ENCODE assay signal across 8 cellular contexts in the genomic region with DNA sequence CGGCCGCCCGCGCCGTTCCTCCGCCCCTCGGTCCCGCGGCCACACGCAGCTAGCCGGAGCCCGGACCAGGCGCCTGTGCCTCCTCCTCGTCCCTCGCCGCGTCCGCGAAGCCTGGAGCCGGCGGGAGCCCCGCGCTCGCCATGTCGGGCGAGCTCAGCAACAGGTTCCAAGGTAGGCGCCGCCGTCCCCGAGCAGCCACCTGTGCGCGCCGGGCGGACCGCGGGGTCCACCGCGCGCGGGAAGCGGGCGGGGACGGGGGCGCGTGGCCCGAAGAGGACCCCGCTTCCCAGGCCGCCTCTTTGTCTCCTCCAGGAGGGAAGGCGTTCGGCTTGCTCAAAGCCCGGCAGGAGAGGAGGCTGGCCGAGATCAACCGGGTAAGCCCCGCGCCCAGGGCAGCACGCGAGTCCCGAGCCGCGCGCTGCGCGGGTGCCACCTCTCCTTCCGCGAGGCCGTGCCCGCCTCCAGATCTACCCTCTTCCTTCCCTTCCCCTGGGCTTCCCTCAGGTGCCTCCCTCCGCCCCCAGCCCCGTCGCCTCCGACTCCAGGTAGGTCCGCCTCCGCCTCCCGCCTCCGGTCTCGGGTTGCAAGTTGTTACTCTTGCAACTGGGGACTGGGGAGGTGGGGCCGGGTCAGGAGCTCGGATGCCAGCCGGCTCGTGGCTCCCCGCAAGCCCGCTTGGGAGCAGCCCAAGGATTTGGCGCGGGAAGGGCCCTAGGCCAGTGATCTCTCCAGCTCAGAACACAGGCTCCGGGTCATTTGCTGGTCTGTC. TPM values are rescaled to one million over a fixed set of nuclear protein-coding genes. Genes with fewer than 3 reads are reported as not detected.
DNase-seq lines count a peak whose midpoint lies in the region; ATAC-seq, FAIRE-seq and TF ChIP-seq lines count a peak whose summit lies in the region.

A gene (plus strand): TSS at position 42 of the 769 bp plus-strand sequence. CDS start 99 bp downstream, at position 141.

- H4K20me1 ChIP-seq in GM12878 (ENCODE audit: control insufficient read depth, insufficient read depth): no peaks in the 10 kb centered on the region
- H4K20me1 ChIP-seq in smooth muscle cell (ENCODE audit: low read depth): no peaks in the 10 kb centered on the region

- RAD21 ChIA-PET in GM12878 (lab: Charles Lee; ENCODE audit: unreplicated experiment): no interaction called here

- 8% methylated on average over 71 of the region's 85 CpGs for WGBS in GM12878 (ENCODE audit: insufficient coverage, insufficient replicate concordance, low lambda C conversion rate, missing lambda C conversion rate)
- 2% methylated on average over 51 of the region's 85 CpGs for WGBS in smooth muscle cell (ENCODE audit: low lambda C conversion rate)

- no peak for FAIRE-seq in GM12878 (lab: Jason Lieb, UNC)

- SMC1A ChIA-PET in GM12878 (lab: Charles Lee; ENCODE audit: uncharacterized antibody, unreplicated experiment): no interaction called here

- TF ChIP-seq RAD21 in GM12878 (IDR thresholded peaks at IDR 0.05; ENCODE audit: insufficient read depth, low read depth, low read length): no peak

- no peak within 1 kb of the TSS for H3K9ac ChIP-seq in GM12878 (ENCODE audit: control insufficient read depth, insufficient read depth, low read length)
- H3K9ac ChIP-seq in smooth muscle cell (ENCODE audit: low read depth): no peak within 1 kb of the TSS

- no peak within 1 kb of the TSS for H3K4me3 ChIP-seq in GM12878
- H3K4me3 ChIP-seq in smooth muscle cell: peak within 1 kb of the TSS; percentile 64

- H3K27me3 ChIP-seq in GM12878 (replicated peaks in 1 of 2; ENCODE audit: control insufficient read depth in 2 of 2, insufficient read depth in 2 of 2, low read length in 1 of 2): peaks cover 8 to 13% of the 10 kb centered on the region in 2 experiments; a peak in 3 of 4 replicates
- H3K27me3 ChIP-seq in smooth muscle cell (ENCODE audit: low read depth): peaks cover 15% of the 10 kb centered on the region

- POLR2A ChIA-PET in GM12878 (lab: Charles Lee): no interaction called here

- CTCF ChIA-PET in GM12878 (lab: Yijun Ruan, JAX): interaction anchor here (0.6 kb wide), 1 partner anchor 154 kb away, joined by 4 read pairs; no protein-coding TSS in a partner anchor

- TF ChIP-seq POLR2A in GM12878 (IDR thresholded peaks at IDR 0.05; ENCODE audit: low read depth, low read length): no peak

- DNase-seq in GM13976 (ENCODE audit: low spot score): peak; percentile 71
- DNase-seq in NCI-H510A (lab: John Stamatoyannopoulos, UW): peak; percentile 94
- DNase-seq in GM12878 (ENCODE audit: low read depth, low spot score): no peak
- DNase-seq in iPS-NIHi7 (ENCODE audit: extremely low spot score): peak; percentile 95
- DNase-seq in smooth muscle cell (lab: John Stamatoyannopoulos, UW; ENCODE audit: unreplicated experiment): no peak
- no peak for DNase-seq in OCI-M1 (lab: John Stamatoyannopoulos, UW)
- DNase-seq in GOT3 (lab: John Stamatoyannopoulos, UW): no peak

- H3K4me2 ChIP-seq in GM12878 (ENCODE audit: control insufficient read depth, insufficient read depth) (peak within 1 kb of the TSS; percentile 42; the same call in 1 of the 2 replicates), smooth muscle cell (peak within 1 kb of the TSS; percentile 99)

- TF ChIP-seq CTCF in GM13976 (IDR thresholded peaks at IDR 0.05; ENCODE audit: borderline replicate concordance, control extremely low read depth, extremely low read depth, insufficient read depth, missing control alignments) (no peak), GM12878 (IDR thresholded peaks at IDR 0.05 in 2 of 3, conservative IDR thresholded peaks at IDR 0.05 in 1 of 3; ENCODE audit: control insufficient read depth in 2 of 3, extremely low read depth in 1 of 3, insufficient read depth in 1 of 3, low read depth in 3 of 3, low read length in 3 of 3) (no peak), smooth muscle cell (IDR thresholded peaks at IDR 0.05; ENCODE audit: borderline replicate concordance, insufficient read depth, poor library complexity, severe bottlenecking) (no peak)

- intact Hi-C loops in GM12878 (cut with micrococcal nuclease; ENCODE audit: unreplicated experiment): no loop called here

- H2AFZ ChIP-seq in GM12878 (ENCODE audit: control insufficient read depth, low read depth, low read length) (no peak within 1 kb of the TSS), smooth muscle cell (ENCODE audit: low read depth) (peak within 1 kb of the TSS; percentile 49)

- H3K36me3 ChIP-seq in GM12878 (ENCODE audit: control insufficient read depth in 2 of 2, insufficient read depth in 2 of 2, low read length in 1 of 2) (no peaks in the 10 kb centered on the region), smooth muscle cell (ENCODE audit: low read depth) (no peaks in the 10 kb centered on the region)

- H3K9me3 ChIP-seq in GM12878 (replicated peaks; ENCODE audit: control insufficient read depth, insufficient read depth, low read length): no peaks in the 10 kb centered on the region
- no peaks in the 10 kb centered on the region for H3K9me3 ChIP-seq in smooth muscle cell (replicated peaks; ENCODE audit: low read depth)

- ATAC-seq in GM12878 (peak; percentile 18; the same call in 2 of the 3 replicates), HG03342 (IDR thresholded peaks at IDR 0.05; ENCODE audit: unreplicated experiment) (no peak)

- in situ Hi-C loops in GM13976 (cut with MboI; ENCODE audit: low sequenced_read_pairs, unreplicated experiment) (no loop called here), GM12878 (cut with MboI) (no loop called here)

- H3K4me1 ChIP-seq in GM12878 (ENCODE audit: control insufficient read depth, insufficient read depth, low read length) (no peaks in the 10 kb centered on the region; the same call in 1 of the 2 replicates), smooth muscle cell (ENCODE audit: low read depth) (peaks cover 27% of the 10 kb centered on the region)

- no peak within 1 kb of the TSS for H3K27ac ChIP-seq in GM12878 (ENCODE audit: control insufficient read depth, insufficient read depth)
- no peak within 1 kb of the TSS for H3K27ac ChIP-seq in smooth muscle cell (ENCODE audit: low read depth)

- H3K79me2 ChIP-seq in GM12878 (ENCODE audit: control insufficient read depth, insufficient read depth, low read length) (no peaks in the 10 kb centered on the region), smooth muscle cell (ENCODE audit: low read depth) (no peaks in the 10 kb centered on the region)

- H3F3A ChIP-seq in smooth muscle cell (ENCODE audit: low read depth): peaks cover 9% of the 10 kb centered on the region

- TF ChIP-seq EP300 in GM12878 (IDR thresholded peaks at IDR 0.05; ENCODE audit: borderline replicate concordance in 1 of 2, control insufficient read depth in 1 of 2, low read depth in 2 of 2, low read length in 2 of 2): no peak

- BruUV-seq in GM12878 (replicated peaks; lab: Mats Ljungman, UMichigan): no TSS peak

TF ChIP-seq in GM12878, 131 proteins besides CTCF, POLR2A, EP300 and RAD21:
- TF ChIP-seq SUZ12 (IDR thresholded peaks at IDR 0.05; ENCODE audit: unreplicated experiment): peak; percentile 80
- TF ChIP-seq GATAD2B (conservative IDR thresholded peaks at IDR 0.05; ENCODE audit: low read depth): no peak
- peak; percentile 31 for TF ChIP-seq HDAC6 (IDR thresholded peaks at IDR 0.05; ENCODE audit: unreplicated experiment)

RNA-seq across cellular contexts. Expression of the gene that starts here (rescaled TPM):
- not detected in 2 replicates for total RNA-seq in GM12878 (2013; cell fraction: nucleolus; rRNA removed)
- total RNA-seq in GM12878 (2014; rRNA removed) (not detected in 2 replicates), GM12878 (2014; rRNA removed; fragmentation: Illumina TruSeq; extraction: Trizol) (not detected in 2 replicates), GM12878 (2021) (0.15 TPM in 1 of 2 replicates, not detected in the other), smooth muscle cell (1.6 and 3.1 TPM in 2 replicates)
- not detected for polyA plus RNA-seq in GM12878 (2011; ENCODE audit: low read depth)
- polyA plus RNA-seq in GM12878 (2011; rRNA removed) (0.07 TPM in 1 of 2 replicates, not detected in the other), GM12878 (2014; fragmentation: Illumina TruSeq; extraction: Trizol) (not detected in 2 replicates), GM12878 (2014; fragmentation: Nextera tagmentation; extraction: Ambion mirVana) (not detected), GM12878 (2014; rRNA removed) (not detected in 2 replicates), GM12878 (2016; fragmentation: Nextera tagmentation; extraction: Ambion mirVana) (under 1 TPM in 1 of 2 experiments, not detected in 1; 0.08 TPM), smooth muscle cell (3.1 and 3.6 TPM in 2 replicates)
- polyA plus RNA-seq in GM12878 (2011; cell fraction: cytosol; rRNA removed): not detected in 2 replicates
- not detected in 2 replicates for polyA plus RNA-seq in GM12878 (2011; cell fraction: nucleus; rRNA removed)
- polyA plus RNA-seq in GM12878 (2012): 0.07 TPM in 1 of 2 replicates, not detected in the other
- polyA minus RNA-seq in GM12878 (2011; rRNA and poly(A)+ RNA removed): not detected in 2 replicates
- not detected in 2 replicates for polyA minus RNA-seq in GM12878 (2011; cell fraction: cytosol; rRNA and poly(A)+ RNA removed)
- not detected in 2 replicates for polyA minus RNA-seq in GM12878 (2011; cell fraction: nucleus; rRNA and poly(A)+ RNA removed)

Comparison
In these comparisons a context has a peak if more than half of its experiments do, and no peak if none do; other contexts are left out.
1. Peak in ATAC-seq and H3K4me2 ChIP-seq in GM12878; RNA of the gene not detected or under 1 TPM.
2. DNase-seq: peak in GM13976 (single experiment), NCI-H510A (single experiment) and iPS-NIHi7 (single experiment); none in GM12878 (single experiment), smooth muscle cell (single experiment), OCI-M1 (single experiment) and GOT3 (single experiment).